8 cellular contexts compared by ENCODE assay signal in the genomic region with DNA sequence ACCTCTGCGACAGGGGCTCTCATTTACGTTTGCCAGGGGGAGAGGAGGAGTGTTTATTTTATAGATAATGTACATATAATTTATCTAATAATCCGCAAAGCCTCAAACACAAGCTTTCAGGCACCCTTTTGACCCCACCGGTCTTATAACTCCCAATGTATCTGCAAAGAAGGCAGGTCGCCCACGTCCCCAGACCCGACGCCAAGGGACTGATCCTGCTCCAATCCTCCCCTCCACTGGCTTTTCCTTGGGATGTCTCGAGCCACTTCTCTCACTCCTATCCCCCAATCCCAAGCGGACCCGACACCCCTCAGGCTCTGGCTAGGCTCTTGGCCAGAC. TPM values are rescaled to one million over a fixed set of nuclear protein-coding genes. Genes with fewer than 3 reads are reported as not detected.
A peak's percentile ranks its signal among the peaks of the same experiment; 100 is the strongest.
DNase-seq lines count a peak whose midpoint lies in the region; ATAC-seq, FAIRE-seq and TF ChIP-seq lines count a peak whose summit lies in the region.

No MANE protein-coding gene starts in this region.

- peak overlapping the region; percentile 95 for H3K27ac ChIP-seq in stomach smooth muscle (ENCODE audit: low read length)

- no peak for DNase-seq in BJ (ENCODE audit: low read depth)
- no peak for DNase-seq in activated CD4-positive, alpha-beta memory T cell treated with anti-CD3 and anti-CD28 coated beads, Interleukin-2, amount 10 ng/mL, durations not matched to agents 7 days and 5 days
- DNase-seq in D721Med (ENCODE audit: insufficient read length, low spot score) = no peak
- DNase-seq in 8988T = no peak
- DNase-seq in hepatic stellate cell (ENCODE audit: low spot score) = no peak

- no peak for FAIRE-seq in D721Med (lab: Jason Lieb, UNC)

- POLR2A ChIA-PET in BJ (lab: Charles Lee) = no interaction called here
- POLR2A ChIA-PET in activated CD4-positive, alpha-beta memory T cell treated with anti-CD3 and anti-CD28 coated beads, Interleukin-2, amount 10 ng/mL, durations not matched to agents 7 days and 5 days (lab: Charles Lee) = interaction anchor here (0.8 to 2.2 kb wide), 13 partner anchors 8 to 545 kb away, joined by 3 to 13 read pairs (median 5); a partner anchor contains a TSS

- H3K27me3 ChIP-seq in BJ (ENCODE audit: control insufficient read depth, insufficient read depth, low read length) = no peaks in the 10 kb centered on the region
- no peaks in the 10 kb centered on the region for H3K27me3 ChIP-seq in stomach smooth muscle (ENCODE audit: control insufficient read depth in 1 of 2, insufficient read depth in 2 of 2, low read length in 2 of 2)

- H3K9ac ChIP-seq in stomach smooth muscle (ENCODE audit: low read length in 2 of 2) = peak overlapping the region; percentile 97 to 98

- no peaks in the 10 kb centered on the region for H3K9me3 Mint-ChIP-seq in activated CD4-positive, alpha-beta memory T cell treated with anti-CD3 and anti-CD28 coated beads, Interleukin-2, amount 10 ng/mL, durations not matched to agents 7 days and 5 days

- no peak for TF ChIP-seq CTCF in BJ (IDR thresholded peaks at IDR 0.05; ENCODE audit: insufficient read depth, low read depth, low read length)
- TF ChIP-seq CTCF in D721Med (IDR thresholded peaks at IDR 0.05; ENCODE audit: insufficient read depth, missing control alignments) = no peak

- H3K4me3 ChIP-seq in BJ (ENCODE audit: low read depth, low read length) = peak overlapping the region; percentile 94
- H3K4me3 ChIP-seq in iPS-11a (ENCODE audit: low read depth, low read length) = peak overlapping the region; percentile 98
- H3K4me3 ChIP-seq in stomach smooth muscle (ENCODE audit: low read length in 2 of 2) = peak overlapping the region; percentile 81 to 97

- no peaks in the 10 kb centered on the region for H3K9me3 ChIP-seq in stomach smooth muscle (ENCODE audit: control insufficient read depth in 2 of 2, low read length in 2 of 2)

- H3K4me1 ChIP-seq in stomach smooth muscle (ENCODE audit: control insufficient read depth, insufficient read depth, low read length) = no peaks in the 10 kb centered on the region

- H3K4me1 Mint-ChIP-seq in activated CD4-positive, alpha-beta memory T cell treated with anti-CD3 and anti-CD28 coated beads, Interleukin-2, amount 10 ng/mL, durations not matched to agents 7 days and 5 days = peaks cover 33% of the 10 kb centered on the region

- H3K36me3 Mint-ChIP-seq in activated CD4-positive, alpha-beta memory T cell treated with anti-CD3 and anti-CD28 coated beads, Interleukin-2, amount 10 ng/mL, durations not matched to agents 7 days and 5 days (ENCODE audit: low read depth) = peaks cover 23% of the 10 kb centered on the region

- CTCF ChIA-PET in BJ (lab: Yijun Ruan, JAX) = interaction anchor here (2.3 kb wide), 1 partner anchor 48 kb away, joined by 7 read pairs; no protein-coding TSS in a partner anchor
- CTCF ChIA-PET in activated CD4-positive, alpha-beta memory T cell treated with anti-CD3 and anti-CD28 coated beads, Interleukin-2, amount 10 ng/mL, durations not matched to agents 7 days and 5 days (lab: Charles Lee) = interaction anchor here (0.7 to 1.9 kb wide), 4 partner anchors 10 to 550 kb away, joined by 3 to 4 read pairs (median 4); no protein-coding TSS in a partner anchor

- H3K4me3 Mint-ChIP-seq in activated CD4-positive, alpha-beta memory T cell treated with anti-CD3 and anti-CD28 coated beads, Interleukin-2, amount 10 ng/mL, durations not matched to agents 7 days and 5 days = peak overlapping the region; percentile 98

- H3K27me3 Mint-ChIP-seq in activated CD4-positive, alpha-beta memory T cell treated with anti-CD3 and anti-CD28 coated beads, Interleukin-2, amount 10 ng/mL, durations not matched to agents 7 days and 5 days = no peaks in the 10 kb centered on the region

- peaks cover 1% of the 10 kb centered on the region for H3K36me3 ChIP-seq in BJ (ENCODE audit: control insufficient read depth, insufficient read depth, low read length)
- peaks cover 0 to 2% of the 10 kb centered on the region in 2 donors for H3K36me3 ChIP-seq in stomach smooth muscle (ENCODE audit: control insufficient read depth in 2 of 2, insufficient read depth in 2 of 2, low read length in 2 of 2)

- peak; percentile 5 for ATAC-seq in HG02571 (IDR thresholded peaks at IDR 0.05; ENCODE audit: unreplicated experiment)

- H3K27ac Mint-ChIP-seq in activated CD4-positive, alpha-beta memory T cell treated with anti-CD3 and anti-CD28 coated beads, Interleukin-2, amount 10 ng/mL, durations not matched to agents 7 days and 5 days = peak overlapping the region; percentile 89

RNA-seq across cellular contexts. Expression of a gene that starts 0.5 kb away (rescaled TPM):
- polyA plus RNA-seq in BJ (2011; rRNA removed) = 22.4 and 34.0 TPM in 2 replicates
- 29.9 and 61.3 TPM in 2 replicates for polyA minus RNA-seq in BJ (2011; rRNA and poly(A)+ RNA removed)
- total RNA-seq in activated CD4-positive, alpha-beta memory T cell treated with anti-CD3 and anti-CD28 coated beads, Interleukin-2, amount 10 ng/mL, durations not matched to agents 7 days and 5 days = 10 to 100 TPM; 33.0 to 34.7 TPM
